In the genomic region with DNA sequence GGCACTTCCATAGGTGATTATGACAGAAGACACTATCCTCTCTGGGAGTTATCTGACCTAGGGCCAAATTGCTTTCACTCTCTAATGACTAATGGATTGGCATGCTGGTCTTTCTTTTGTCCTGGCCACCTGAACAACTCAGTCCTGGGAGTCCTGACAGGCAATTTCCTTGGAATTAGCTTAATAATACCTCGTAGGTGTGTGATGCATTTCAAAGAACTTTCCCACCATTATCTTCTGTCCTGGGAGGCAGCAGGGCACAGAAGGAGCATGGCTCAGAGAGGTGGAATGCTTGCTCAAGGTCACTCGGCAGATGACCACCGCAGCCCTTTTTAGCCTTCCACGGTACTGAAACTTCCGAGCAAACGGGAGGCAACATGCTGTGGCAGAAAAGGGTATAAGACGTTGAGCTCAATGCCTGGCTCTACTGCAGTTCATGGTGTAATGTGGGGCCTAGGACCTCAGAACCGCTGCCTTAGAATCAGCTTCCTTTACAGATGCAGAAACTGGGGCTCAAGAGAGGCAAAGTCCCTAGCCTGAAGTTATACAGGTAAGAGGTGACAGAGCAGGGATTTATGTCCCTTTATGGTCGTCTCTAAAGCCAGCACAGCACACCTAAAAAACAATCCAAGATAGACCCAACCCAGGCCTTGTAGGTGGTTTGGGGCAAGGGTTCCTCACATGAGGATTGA, we compare ENCODE assay signal across 8 cellular contexts. TPM values are rescaled to one million over a fixed set of nuclear protein-coding genes. Genes with fewer than 3 reads are reported as not detected.
A peak's percentile ranks its signal among the peaks of the same experiment; 100 is the strongest.
DNase-seq lines count a peak whose midpoint lies in the region; ATAC-seq and TF ChIP-seq lines count a peak whose summit lies in the region.

No MANE protein-coding gene starts in this region.

- POLR2A ChIA-PET in CD8-positive, alpha-beta memory T cell (lab: Charles Lee): interaction anchor here (0.6 to 2.7 kb wide), 7 partner anchors 25 to 79 kb away, joined by 7 to 30 read pairs (median 11); partner anchors contain the start of gene E2F2

- H3K27ac ChIP-seq in CD8-positive, alpha-beta memory T cell (ENCODE audit: low read depth, low read length): peak overlapping the region; percentile 80
- peak overlapping the region; percentile 86 to 92 for H3K27ac ChIP-seq in lung (ENCODE audit: low read depth in 1 of 2, low read length in 1 of 2)
- peak overlapping the region; percentile 90 for H3K27ac ChIP-seq in urinary bladder (ENCODE audit: low read depth)

- peaks cover 48% of the 10 kb centered on the region for H3K4me1 ChIP-seq in CD8-positive, alpha-beta memory T cell (ENCODE audit: insufficient read depth, low read length)
- H3K4me1 ChIP-seq in lung (ENCODE audit: control insufficient read depth in 2 of 2, insufficient read depth in 2 of 2, low read length in 2 of 2) (peaks cover 5 to 7% of the 10 kb centered on the region in 2 donors), urinary bladder (ENCODE audit: insufficient read depth) (peaks cover 3% of the 10 kb centered on the region)

- H3K27me3 ChIP-seq in CD8-positive, alpha-beta memory T cell (ENCODE audit: insufficient read depth, low read length, poor library complexity, severe bottlenecking): no peaks in the 10 kb centered on the region
- H3K27me3 ChIP-seq in lung (ENCODE audit: control insufficient read depth, insufficient read depth): no peaks in the 10 kb centered on the region

- CTCF ChIA-PET in CD8-positive, alpha-beta memory T cell (lab: Charles Lee): interaction anchor here (1.0 to 13.0 kb wide), 12 partner anchors 9 to 79 kb away, joined by 3 to 268 read pairs (median 6); no protein-coding TSS in a partner anchor

- no peaks in the 10 kb centered on the region for H3K9me3 ChIP-seq in CD8-positive, alpha-beta memory T cell (ENCODE audit: low read length)
- no peaks in the 10 kb centered on the region for H3K9me3 ChIP-seq in lung (ENCODE audit: control insufficient read depth in 2 of 2, insufficient read depth in 1 of 2, low read length in 1 of 2)

- ATAC-seq in lung (ENCODE audit: insufficient read depth, low FRiP score) (no peak), HG03095 (IDR thresholded peaks at IDR 0.05; ENCODE audit: unreplicated experiment) (no peak)

- H3K27me3 Mint-ChIP-seq in CD8-positive, alpha-beta memory T cell: peaks cover 0 to 7% of the 10 kb centered on the region in 2 donors

- H3K4me1 Mint-ChIP-seq in CD8-positive, alpha-beta memory T cell: peaks cover 48 to 69% (median 69%) of the 10 kb centered on the region in 3 donors

- in situ Hi-C loops in ACHN (cut with HindIII; ENCODE audit: low pct_ligation_motif_present, low pct_unique_long_range_greater_than_20kb, low sequenced_read_pairs): no loop called here

- WGBS in lung, 2 donors: 58 to 63% methylated on average over 9 of the region's 9 CpGs
- WGBS in urinary bladder: 43% methylated on average over 9 of the region's 9 CpGs

- H3K4me3 ChIP-seq in CD8-positive, alpha-beta memory T cell (ENCODE audit: low read length): peak overlapping the region; percentile 53
- peak overlapping the region; percentile 89 for H3K4me3 ChIP-seq in lung
- H3K4me3 ChIP-seq in urinary bladder (ENCODE audit: low read depth, low read length): peak overlapping the region; percentile 75

- TF ChIP-seq CTCF in lung (IDR thresholded peaks at IDR 0.05; ENCODE audit: control extremely low read depth, extremely low read depth): no peak

- H3K9me3 Mint-ChIP-seq in CD8-positive, alpha-beta memory T cell: no peaks in the 10 kb centered on the region

- DNase-seq in CD8-positive, alpha-beta memory T cell: peak in 1 of 5 donors; percentile 29
- DNase-seq in NAMALWA (ENCODE audit: low spot score) (peak; percentile 85), brain pericyte (ENCODE audit: low read depth, low spot score) (peak; percentile 55), lung (ENCODE audit: low spot score) (no peak), GM19238 (ENCODE audit: insufficient read length, low spot score) (no peak), ACHN (no peak)

- H3K4me3 Mint-ChIP-seq in CD8-positive, alpha-beta memory T cell: peak overlapping the region; percentile 82 to 94 (median 87)

- no peaks in the 10 kb centered on the region for H3K36me3 ChIP-seq in CD8-positive, alpha-beta memory T cell (ENCODE audit: insufficient read depth, low read length)
- H3K36me3 ChIP-seq in lung (ENCODE audit: control insufficient read depth in 2 of 2, insufficient read depth in 2 of 2, low read length in 2 of 2) (no peaks in the 10 kb centered on the region), urinary bladder (ENCODE audit: insufficient read depth) (no peaks in the 10 kb centered on the region)

- H3K27ac Mint-ChIP-seq in CD8-positive, alpha-beta memory T cell: peak overlapping the region; percentile 42 to 94 (median 88)

- H3K36me3 Mint-ChIP-seq in CD8-positive, alpha-beta memory T cell: peaks cover 0 to 9% (median 1%) of the 10 kb centered on the region in 3 donors

RNA-seq across cellular contexts. Expression of gene ID3, which starts 3.2 kb away (rescaled TPM):
- 10 to 100 TPM; 18.4 to 19.3 TPM for total RNA-seq in CD8-positive, alpha-beta memory T cell
- 4.7 TPM for polyA plus RNA-seq in CD8-positive, alpha-beta memory T cell
- 100 to 1,000 TPM; 119 to 192 TPM for total RNA-seq in lung
- 100 to 1,000 TPM; 134 to 275 TPM for polyA plus RNA-seq in lung
- 152 TPM for total RNA-seq in urinary bladder
- 299 TPM for polyA plus RNA-seq in urinary bladder

RNA-seq across cellular contexts. Expression of gene E2F2, which starts 25.1 kb away (rescaled TPM):
- total RNA-seq in CD8-positive, alpha-beta memory T cell: 10 to 100 TPM; 19.1 to 19.6 TPM
- 0.76 TPM for polyA plus RNA-seq in CD8-positive, alpha-beta memory T cell
- total RNA-seq in lung (1 to 10 TPM; 1.7 to 4.9 TPM), urinary bladder (2.9 TPM)
- polyA plus RNA-seq in lung (1 to 10 TPM in 1 of 2 donors, under 1 TPM in 1; 0.83 to 1.2 TPM), urinary bladder (0.08 TPM)

Comparison
In these comparisons a context has a peak if more than half of its experiments do, and no peak if none do; other contexts are left out.
1. DNase-seq: peak in NAMALWA (single experiment) and brain pericyte (single experiment); none in lung (single experiment), GM19238 (single experiment) and ACHN (single experiment).
2. Peak in every context shown above with its lines, with median percentiles within 50 percentile points of each other: H3K27ac ChIP-seq and H3K4me3 ChIP-seq.